12 cellular contexts compared by ENCODE assay signal in genomic region chr10:71761105-71761511, GRCh38. TPM values are rescaled to one million over a fixed set of nuclear protein-coding genes. Genes with fewer than 3 reads are reported as not detected.
A peak's percentile ranks its signal among the peaks of the same experiment; 100 is the strongest.
DNase-seq lines count a peak whose midpoint lies in the region; ATAC-seq and TF ChIP-seq lines count a peak whose summit lies in the region.
"Had no signal": no experiment of that assay in that cellular context is flagged by ENCODE, and none has a peak within 500 bp of the region (broad histone marks: within the 10 kb centered on the region; RNA-seq: fewer than 3 reads in every experiment).

No MANE protein-coding gene starts in this region.

- no peak for DNase-seq in CD14-positive monocyte (ENCODE audit: low spot score)
- DNase-seq in T-cell: no peak
- DNase-seq in natural killer cell treated with Interleukin-12 subunit alpha and Interleukin-12 subunit beta and Interleukin-15 and Interleukin-18, amount 100 ng/mL, for 72 hours (ENCODE audit: low spot score): no peak
- no peak for DNase-seq in NCI-H345 (lab: John Stamatoyannopoulos, UW)
- DNase-seq in kidney glomerular epithelial cell (lab: John Stamatoyannopoulos, UW): no peak
- DNase-seq in RKO (ENCODE audit: low spot score): no peak
- DNase-seq: KBM-7 had no signal

- peaks cover 82 to 91% of the 10 kb centered on the region in 2 donors for H3K36me3 Mint-ChIP-seq in CD14-positive monocyte
- peaks cover 29% of the 10 kb centered on the region for H3K36me3 Mint-ChIP-seq in T-cell
- H3K36me3 Mint-ChIP-seq in activated naive CD4-positive, alpha-beta T cell treated with anti-CD3 and anti-CD28 coated beads, Interleukin-2, amount 50 U/mL, for 24 hours: peaks cover 22% of the 10 kb centered on the region
- no peaks in the 10 kb centered on the region for H3K36me3 Mint-ChIP-seq in natural killer cell treated with Interleukin-12 subunit alpha and Interleukin-12 subunit beta and Interleukin-15 and Interleukin-18, amount 100 ng/mL, for 72 hours

- ATAC-seq in T-cell (replicated peaks in 1 of 4) (peak in 3 of 4 experiments; percentile 43 to 55 (median 49)), GM19023 (IDR thresholded peaks at IDR 0.05; ENCODE audit: unreplicated experiment) (no peak)
- ATAC-seq in natural killer cell treated with Interleukin-12 subunit alpha and Interleukin-12 subunit beta and Interleukin-15 and Interleukin-18, amount 100 ng/mL, for 72 hours: peak; percentile 56 to 68
- ATAC-seq: sciatic nerve had no signal

- CTCF ChIA-PET in T-cell (lab: Charles Lee): no interaction called here

- H3K27me3 Mint-ChIP-seq in CD14-positive monocyte (ENCODE audit: low read depth in 3 of 3): peaks cover 0 to 1% (median 0%) of the 10 kb centered on the region in 3 donors
- no peaks in the 10 kb centered on the region for H3K27me3 Mint-ChIP-seq in T-cell
- no peaks in the 10 kb centered on the region for H3K27me3 Mint-ChIP-seq in activated naive CD4-positive, alpha-beta T cell treated with anti-CD3 and anti-CD28 coated beads, Interleukin-2, amount 50 U/mL, for 24 hours
- H3K27me3 Mint-ChIP-seq in natural killer cell treated with Interleukin-12 subunit alpha and Interleukin-12 subunit beta and Interleukin-15 and Interleukin-18, amount 100 ng/mL, for 72 hours: no peaks in the 10 kb centered on the region

- POLR2A ChIA-PET in T-cell (lab: Charles Lee): no interaction called here

- H3K4me3 Mint-ChIP-seq in CD14-positive monocyte (peak overlapping the region; percentile 34 to 48), T-cell (peak overlapping the region in 2 of 3 donors; percentile 45 to 65)
- H3K4me3 Mint-ChIP-seq in activated naive CD4-positive, alpha-beta T cell treated with anti-CD3 and anti-CD28 coated beads, Interleukin-2, amount 50 U/mL, for 24 hours: peak overlapping the region; percentile 73
- peak overlapping the region; percentile 24 for H3K4me3 Mint-ChIP-seq in natural killer cell treated with Interleukin-12 subunit alpha and Interleukin-12 subunit beta and Interleukin-15 and Interleukin-18, amount 100 ng/mL, for 72 hours

- H3K27ac Mint-ChIP-seq in CD14-positive monocyte (peak overlapping the region; percentile 61 to 91 (median 73)), T-cell (peak overlapping the region; percentile 85 to 91)
- peak overlapping the region; percentile 96 for H3K27ac Mint-ChIP-seq in activated naive CD4-positive, alpha-beta T cell treated with anti-CD3 and anti-CD28 coated beads, Interleukin-2, amount 50 U/mL, for 24 hours
- H3K27ac Mint-ChIP-seq in natural killer cell treated with Interleukin-12 subunit alpha and Interleukin-12 subunit beta and Interleukin-15 and Interleukin-18, amount 100 ng/mL, for 72 hours: peak overlapping the region; percentile 63 to 82

- H3K4me1 Mint-ChIP-seq in CD14-positive monocyte (peaks cover 95% of the 10 kb centered on the region), T-cell (peaks cover 87 to 97% (median 90%) of the 10 kb centered on the region in 3 donors)
- peaks cover 92% of the 10 kb centered on the region for H3K4me1 Mint-ChIP-seq in activated naive CD4-positive, alpha-beta T cell treated with anti-CD3 and anti-CD28 coated beads, Interleukin-2, amount 50 U/mL, for 24 hours
- H3K4me1 Mint-ChIP-seq in natural killer cell treated with Interleukin-12 subunit alpha and Interleukin-12 subunit beta and Interleukin-15 and Interleukin-18, amount 100 ng/mL, for 72 hours (ENCODE audit: low read depth in 2 of 2): peaks cover 41 to 48% of the 10 kb centered on the region in 2 donors

- H3K9me3 Mint-ChIP-seq in CD14-positive monocyte (no peaks in the 10 kb centered on the region), T-cell (no peaks in the 10 kb centered on the region)
- H3K9me3 Mint-ChIP-seq in activated naive CD4-positive, alpha-beta T cell treated with anti-CD3 and anti-CD28 coated beads, Interleukin-2, amount 50 U/mL, for 24 hours: no peaks in the 10 kb centered on the region
- no peaks in the 10 kb centered on the region for H3K9me3 Mint-ChIP-seq in natural killer cell treated with Interleukin-12 subunit alpha and Interleukin-12 subunit beta and Interleukin-15 and Interleukin-18, amount 100 ng/mL, for 72 hours

- TF ChIP-seq CTCF in CD14-positive monocyte (IDR thresholded peaks at IDR 0.05): no peak

- intact Hi-C loops in CD14-positive monocyte (cut with micrococcal nuclease): no loop called here

RNA-seq across cellular contexts. Expression of gene VSIR, which starts 12.2 kb away (rescaled TPM):
- 1,000 to 10,000 TPM in 1 of 2 donors, 100 to 1,000 TPM in 1; 801 to 1,133 TPM for polyA plus RNA-seq in CD14-positive monocyte
- total RNA-seq in T-cell: 100 to 1,000 TPM in 2 of 5 donors, 10 to 100 TPM in 3; 81.4 to 134 (median 98.3) TPM
- 10 to 100 TPM; 18.8 to 19.7 TPM for total RNA-seq in natural killer cell treated with Interleukin-12 subunit alpha and Interleukin-12 subunit beta and Interleukin-15 and Interleukin-18, amount 100 ng/mL, for 72 hours

RNA-seq across cellular contexts. Expression of gene C10orf105, which starts 41.5 kb away (rescaled TPM):
- under 1 TPM; 0.18 to 0.48 TPM for polyA plus RNA-seq in CD14-positive monocyte
- under 1 TPM; 0.15 to 0.45 (median 0.16) TPM for total RNA-seq in T-cell
- not detected for total RNA-seq in natural killer cell treated with Interleukin-12 subunit alpha and Interleukin-12 subunit beta and Interleukin-15 and Interleukin-18, amount 100 ng/mL, for 72 hours
- total RNA-seq: astrocyte, epithelial cell of proximal tubule had no signal
